In genomic region chr7:18030758-18031157, GRCh38 we compare ENCODE assay signal across 1 cellular context.
TF ChIP-seq lines count a peak whose summit lies in the region.

No MANE protein-coding gene starts in this region.

TF ChIP-seq in A549, 52 proteins besides CTCF, POLR2A, EP300 and RAD21 (continued from another document):
- TF ChIP-seq NPAS2 (CRISPR knock-in tag; IDR thresholded peaks at IDR 0.05; ENCODE audit: borderline replicate concordance): no peak
- no peak for TF ChIP-seq FOSB (CRISPR knock-in tag; IDR thresholded peaks at IDR 0.05)
- TF ChIP-seq PHF8 (IDR thresholded peaks at IDR 0.05; ENCODE audit: borderline replicate concordance, low read depth): no peak
- no peak for TF ChIP-seq HOXB13 (CRISPR knock-in tag; IDR thresholded peaks at IDR 0.05; ENCODE audit: low read depth)
- no peak for TF ChIP-seq MAX (IDR thresholded peaks at IDR 0.05)
- no peak for TF ChIP-seq ZNF302 (CRISPR knock-in tag; IDR thresholded peaks at IDR 0.05)
- TF ChIP-seq, protein P1, sequence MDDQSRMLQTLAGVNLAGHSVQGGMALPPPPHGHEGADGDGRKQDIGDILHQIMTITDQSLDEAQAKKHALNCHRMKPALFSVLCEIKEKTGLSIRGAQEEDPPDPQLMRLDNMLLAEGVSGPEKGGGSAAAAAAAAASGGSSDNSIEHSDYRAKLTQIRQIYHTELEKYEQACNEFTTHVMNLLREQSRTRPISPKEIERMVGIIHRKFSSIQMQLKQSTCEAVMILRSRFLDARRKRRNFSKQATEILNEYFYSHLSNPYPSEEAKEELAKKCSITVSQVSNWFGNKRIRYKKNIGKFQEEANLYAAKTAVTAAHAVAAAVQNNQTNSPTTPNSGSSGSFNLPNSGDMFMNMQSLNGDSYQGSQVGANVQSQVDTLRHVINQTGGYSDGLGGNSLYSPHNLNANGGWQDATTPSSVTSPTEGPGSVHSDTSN (IDR thresholded peaks at IDR 0.05): no peak
- no peak for TF ChIP-seq KDM5A (IDR thresholded peaks at IDR 0.05)
- TF ChIP-seq ZFP36 (IDR thresholded peaks at IDR 0.05; ENCODE audit: borderline replicate concordance, partially characterized antibody): no peak
- TF ChIP-seq HDAC2 (IDR thresholded peaks at IDR 0.05): no peak
- TF ChIP-seq HOXA7 (CRISPR knock-in tag; IDR thresholded peaks at IDR 0.05): no peak
